In the genomic region with DNA sequence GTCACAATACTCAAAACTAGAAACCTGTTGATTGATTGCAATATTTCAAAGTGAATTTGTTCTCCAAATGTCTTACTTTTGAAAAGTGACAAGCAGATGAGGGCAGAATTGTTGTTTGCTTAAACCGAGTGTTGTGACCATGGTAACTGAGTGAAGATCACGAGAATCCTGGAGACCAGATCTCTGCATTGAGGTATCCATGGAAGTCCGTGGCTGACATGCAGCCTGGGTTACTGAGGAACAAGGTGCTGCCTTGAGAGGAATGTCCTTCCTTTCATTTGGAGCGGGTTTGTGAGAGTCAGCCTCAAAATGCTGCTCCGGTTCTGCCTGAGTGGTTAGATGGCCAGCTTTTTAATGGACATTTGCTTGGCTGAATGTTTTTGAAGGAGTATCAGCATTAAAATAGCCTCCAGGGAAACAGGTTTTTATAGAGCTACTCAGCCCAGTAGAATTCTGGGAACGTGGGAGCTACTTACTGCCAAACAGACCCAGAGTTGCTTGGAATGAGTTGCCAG, we compare ENCODE assay signal across 1 cellular context.
TF ChIP-seq lines count a peak whose summit lies in the region.

No MANE protein-coding gene starts in this region.

TF ChIP-seq in H1, 55 proteins besides CTCF, POLR2A, EP300 and RAD21:
- TF ChIP-seq ASH2L (IDR thresholded peaks at IDR 0.05; ENCODE audit: low read length), result no peak
- TF ChIP-seq CHD1 (IDR thresholded peaks at IDR 0.05; ENCODE audit: low read depth, low read length), result no peak
- no peak for TF ChIP-seq GABPA (IDR thresholded peaks at IDR 0.05; ENCODE audit: borderline replicate concordance, insufficient read depth, low read length)
- no peak for TF ChIP-seq ZNF274 (IDR thresholded peaks at IDR 0.05; ENCODE audit: borderline replicate concordance, extremely low read depth, low read length)
- no peak for TF ChIP-seq KDM4A (IDR thresholded peaks at IDR 0.05; ENCODE audit: low read depth, low read length, severe bottlenecking)
